In genomic region chr5:15424769-15425168, GRCh38 we compare ENCODE assay signal across 23 cellular contexts.
DNase-seq lines count a peak whose midpoint lies in the region; ATAC-seq and TF ChIP-seq lines count a peak whose summit lies in the region.
"Had no signal": no experiment of that assay in that cellular context is flagged by ENCODE, and none has a peak within 500 bp of the region (broad histone marks: within the 10 kb centered on the region; RNA-seq: fewer than 3 reads in every experiment).

No MANE protein-coding gene starts in this region.

- H3K9me3 ChIP-seq in upper lobe of right lung, result no peaks in the 10 kb centered on the region
- H3K9me3 ChIP-seq: BE2C, BLaER1 had no signal

- H3K36me3 Mint-ChIP-seq in GM23338 (ENCODE audit: low read depth) (no peaks in the 10 kb centered on the region), nephron (ENCODE audit: low read depth) (peaks cover 5% of the 10 kb centered on the region)
- H3K36me3 Mint-ChIP-seq: CD14-positive monocyte; CD4-positive, alpha-beta memory T cell; CD4-positive, CD25-positive, alpha-beta regulatory T cell; CD8-positive, alpha-beta memory T cell had no signal

- DNase-seq in GM23338 (ENCODE audit: low spot score) (no peak), SK-N-DZ (ENCODE audit: low spot score) (peak; percentile 9), occipital lobe (lab: John Stamatoyannopoulos, UW) (no peak), upper lobe of right lung (no peak)
- DNase-seq: 8988T; ACHN; BE2C; C1 segment of cervical spinal cord; CD4-positive, alpha-beta memory T cell; CD4-positive, CD25-positive, alpha-beta regulatory T cell; CD8-positive, alpha-beta memory T cell; COR-L47; DMS 273 treated with DMSO at 0.1 percent for 48 hours; DMS153; DMS53; DMS79; DND-41; EL; GDM1 had no signal

- H3K4me1 ChIP-seq in GM23338 (ENCODE audit: insufficient read depth) (peaks cover 12% of the 10 kb centered on the region), upper lobe of right lung (no peaks in the 10 kb centered on the region)
- H3K4me1 ChIP-seq: BLaER1 had no signal

- no peaks in the 10 kb centered on the region for H3K27me3 ChIP-seq in GM23338 (ENCODE audit: insufficient read depth)
- no peaks in the 10 kb centered on the region for H3K27me3 ChIP-seq in upper lobe of right lung
- H3K27me3 ChIP-seq: BLaER1 had no signal

- H3F3A ChIP-seq in GM23338 (replicated peaks; ENCODE audit: low read depth), result no peaks in the 10 kb centered on the region

- ATAC-seq in GM23338 (no peak), upper lobe of right lung (no peak)
- ATAC-seq: GM12878 had no signal

- intact Hi-C loops in upper lobe of right lung (cut with DNase I), result no loop called here

- H3K27ac ChIP-seq in GM23338 (ENCODE audit: low read depth) (no peak overlapping the region), upper lobe of right lung (no peak overlapping the region)
- H3K27ac ChIP-seq: BLaER1 had no signal

- H3K4me3 ChIP-seq in GM23338, result no peak overlapping the region
- no peak overlapping the region for H3K4me3 ChIP-seq in upper lobe of right lung
- H3K4me3 ChIP-seq: BLaER1, GM12878 had no signal

- H3K4me3 Mint-ChIP-seq in GM23338 (no peak overlapping the region), nephron (peak overlapping the region; percentile 17 to 26 (median 19))
- H3K4me3 Mint-ChIP-seq: CD14-positive monocyte; CD4-positive, alpha-beta memory T cell; CD4-positive, CD25-positive, alpha-beta regulatory T cell; CD8-positive, alpha-beta memory T cell had no signal

- no peaks in the 10 kb centered on the region for H3K27me3 Mint-ChIP-seq in GM23338 (ENCODE audit: insufficient read depth, low read depth, poor library complexity)
- H3K27me3 Mint-ChIP-seq in nephron (ENCODE audit: low read depth), result no peaks in the 10 kb centered on the region
- H3K27me3 Mint-ChIP-seq: CD4-positive, alpha-beta memory T cell; CD4-positive, CD25-positive, alpha-beta regulatory T cell; CD8-positive, alpha-beta memory T cell had no signal

- H4K20me1 ChIP-seq in GM23338 (replicated peaks; ENCODE audit: insufficient read depth), result no peaks in the 10 kb centered on the region
- H4K20me1 ChIP-seq: BLaER1 had no signal

- no peaks in the 10 kb centered on the region; the same call in 2 of the 3 replicates for H3K9me3 Mint-ChIP-seq in GM23338
- H3K9me3 Mint-ChIP-seq in nephron, result no peaks in the 10 kb centered on the region

- H3K9me2 ChIP-seq in GM23338 (ENCODE audit: insufficient read depth), result 0 out of 2 replicates have a peak, but pooled peaks cover 6% of the 10 kb centered on the region

- H3K4me1 Mint-ChIP-seq in GM23338 (peaks cover 16% of the 10 kb centered on the region), nephron (peaks cover 13% of the 10 kb centered on the region)
- H3K4me1 Mint-ChIP-seq: CD14-positive monocyte; CD4-positive, alpha-beta memory T cell; CD4-positive, CD25-positive, alpha-beta regulatory T cell; CD8-positive, alpha-beta memory T cell had no signal

- H3K36me3 ChIP-seq in GM23338 (ENCODE audit: insufficient read depth) (no peaks in the 10 kb centered on the region), upper lobe of right lung (no peaks in the 10 kb centered on the region)
- H3K36me3 ChIP-seq: BE2C, BLaER1 had no signal

- TF ChIP-seq CTCF in GM23338 (conservative IDR thresholded peaks at IDR 0.05; ENCODE audit: low read depth in 2 of 2), result no peak
- no peak for TF ChIP-seq CTCF in nephron (IDR thresholded peaks at IDR 0.05; ENCODE audit: unreplicated experiment in 3 of 3)
- TF ChIP-seq CTCF in upper lobe of right lung (IDR thresholded peaks at IDR 0.05), result no peak

- H3K79me2 ChIP-seq in GM23338 (replicated peaks; ENCODE audit: insufficient read depth), result no peaks in the 10 kb centered on the region

- H3K27ac Mint-ChIP-seq in GM23338 (no peak overlapping the region), nephron (peak overlapping the region in 2 of 3 experiments; percentile 58 to 97)
- H3K27ac Mint-ChIP-seq: CD14-positive monocyte; CD4-positive, alpha-beta memory T cell; CD4-positive, CD25-positive, alpha-beta regulatory T cell; CD8-positive, alpha-beta memory T cell had no signal

- H3K4me2 ChIP-seq in GM23338, result no peak overlapping the region
- H3K4me2 ChIP-seq: BLaER1 had no signal

- peak overlapping the region; percentile 2; the same call in 1 of the 2 replicates for H2AFZ ChIP-seq in GM23338

TF ChIP-seq in GM23338, 12 proteins besides CTCF, POLR2A, EP300 and RAD21 (continues in another document):
- TF ChIP-seq POLR2AphosphoS5 (IDR thresholded peaks at IDR 0.05; ENCODE audit: low read depth) (no peak), CREB1 (CRISPR knock-in tag; IDR thresholded peaks at IDR 0.05; ENCODE audit: low read depth) (no peak), ETS1 (IDR thresholded peaks at IDR 0.05) (no peak), JUNB (IDR thresholded peaks at IDR 0.05; ENCODE audit: unreplicated experiment) (no peak), ZNF114 (CRISPR knock-in tag; IDR thresholded peaks at IDR 0.05) (no peak)
- TF ChIP-seq, protein P1, sequence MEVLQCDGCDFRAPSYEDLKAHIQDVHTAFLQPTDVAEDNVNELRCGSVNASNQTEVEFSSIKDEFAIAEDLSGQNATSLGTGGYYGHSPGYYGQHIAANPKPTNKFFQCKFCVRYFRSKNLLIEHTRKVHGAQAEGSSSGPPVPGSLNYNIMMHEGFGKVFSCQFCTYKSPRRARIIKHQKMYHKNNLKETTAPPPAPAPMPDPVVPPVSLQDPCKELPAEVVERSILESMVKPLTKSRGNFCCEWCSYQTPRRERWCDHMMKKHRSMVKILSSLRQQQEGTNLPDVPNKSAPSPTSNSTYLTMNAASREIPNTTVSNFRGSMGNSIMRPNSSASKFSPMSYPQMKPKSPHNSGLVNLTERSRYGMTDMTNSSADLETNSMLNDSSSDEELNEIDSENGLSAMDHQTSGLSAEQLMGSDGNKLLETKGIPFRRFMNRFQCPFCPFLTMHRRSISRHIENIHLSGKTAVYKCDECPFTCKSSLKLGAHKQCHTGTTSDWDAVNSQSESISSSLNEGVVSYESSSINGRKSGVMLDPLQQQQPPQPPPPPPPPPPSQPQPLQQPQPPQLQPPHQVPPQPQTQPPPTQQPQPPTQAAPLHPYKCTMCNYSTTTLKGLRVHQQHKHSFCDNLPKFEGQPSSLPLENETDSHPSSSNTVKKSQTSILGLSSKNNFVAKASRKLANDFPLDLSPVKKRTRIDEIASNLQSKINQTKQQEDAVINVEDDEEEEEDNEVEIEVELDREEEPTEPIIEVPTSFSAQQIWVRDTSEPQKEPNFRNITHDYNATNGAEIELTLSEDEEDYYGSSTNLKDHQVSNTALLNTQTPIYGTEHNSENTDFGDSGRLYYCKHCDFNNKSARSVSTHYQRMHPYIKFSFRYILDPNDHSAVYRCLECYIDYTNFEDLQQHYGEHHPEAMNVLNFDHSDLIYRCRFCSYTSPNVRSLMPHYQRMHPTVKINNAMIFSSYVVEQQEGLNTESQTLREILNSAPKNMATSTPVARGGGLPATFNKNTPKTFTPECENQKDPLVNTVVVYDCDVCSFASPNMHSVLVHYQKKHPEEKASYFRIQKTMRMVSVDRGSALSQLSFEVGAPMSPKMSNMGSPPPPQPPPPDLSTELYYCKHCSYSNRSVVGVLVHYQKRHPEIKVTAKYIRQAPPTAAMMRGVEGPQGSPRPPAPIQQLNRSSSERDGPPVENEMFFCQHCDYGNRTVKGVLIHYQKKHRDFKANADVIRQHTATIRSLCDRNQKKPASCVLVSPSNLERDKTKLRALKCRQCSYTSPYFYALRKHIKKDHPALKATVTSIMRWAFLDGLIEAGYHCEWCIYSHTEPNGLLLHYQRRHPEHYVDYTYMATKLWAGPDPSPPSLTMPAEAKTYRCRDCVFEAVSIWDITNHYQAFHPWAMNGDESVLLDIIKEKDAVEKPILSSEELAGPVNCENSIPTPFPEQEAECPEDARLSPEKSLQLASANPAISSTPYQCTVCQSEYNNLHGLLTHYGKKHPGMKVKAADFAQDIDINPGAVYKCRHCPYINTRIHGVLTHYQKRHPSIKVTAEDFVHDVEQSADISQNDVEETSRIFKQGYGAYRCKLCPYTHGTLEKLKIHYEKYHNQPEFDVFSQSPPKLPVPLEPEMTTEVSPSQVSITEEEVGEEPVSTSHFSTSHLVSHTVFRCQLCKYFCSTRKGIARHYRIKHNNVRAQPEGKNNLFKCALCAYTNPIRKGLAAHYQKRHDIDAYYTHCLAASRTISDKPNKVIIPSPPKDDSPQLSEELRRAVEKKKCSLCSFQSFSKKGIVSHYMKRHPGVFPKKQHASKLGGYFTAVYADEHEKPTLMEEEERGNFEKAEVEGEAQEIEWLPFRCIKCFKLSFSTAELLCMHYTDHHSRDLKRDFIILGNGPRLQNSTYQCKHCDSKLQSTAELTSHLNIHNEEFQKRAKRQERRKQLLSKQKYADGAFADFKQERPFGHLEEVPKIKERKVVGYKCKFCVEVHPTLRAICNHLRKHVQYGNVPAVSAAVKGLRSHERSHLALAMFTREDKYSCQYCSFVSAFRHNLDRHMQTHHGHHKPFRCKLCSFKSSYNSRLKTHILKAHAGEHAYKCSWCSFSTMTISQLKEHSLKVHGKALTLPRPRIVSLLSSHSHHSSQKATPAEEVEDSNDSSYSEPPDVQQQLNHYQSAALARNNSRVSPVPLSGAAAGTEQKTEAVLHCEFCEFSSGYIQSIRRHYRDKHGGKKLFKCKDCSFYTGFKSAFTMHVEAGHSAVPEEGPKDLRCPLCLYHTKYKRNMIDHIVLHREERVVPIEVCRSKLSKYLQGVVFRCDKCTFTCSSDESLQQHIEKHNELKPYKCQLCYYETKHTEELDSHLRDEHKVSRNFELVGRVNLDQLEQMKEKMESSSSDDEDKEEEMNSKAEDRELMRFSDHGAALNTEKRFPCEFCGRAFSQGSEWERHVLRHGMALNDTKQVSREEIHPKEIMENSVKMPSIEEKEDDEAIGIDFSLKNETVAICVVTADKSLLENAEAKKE (CRISPR knock-in tag; IDR thresholded peaks at IDR 0.05), result no peak
